In the genomic region with DNA sequence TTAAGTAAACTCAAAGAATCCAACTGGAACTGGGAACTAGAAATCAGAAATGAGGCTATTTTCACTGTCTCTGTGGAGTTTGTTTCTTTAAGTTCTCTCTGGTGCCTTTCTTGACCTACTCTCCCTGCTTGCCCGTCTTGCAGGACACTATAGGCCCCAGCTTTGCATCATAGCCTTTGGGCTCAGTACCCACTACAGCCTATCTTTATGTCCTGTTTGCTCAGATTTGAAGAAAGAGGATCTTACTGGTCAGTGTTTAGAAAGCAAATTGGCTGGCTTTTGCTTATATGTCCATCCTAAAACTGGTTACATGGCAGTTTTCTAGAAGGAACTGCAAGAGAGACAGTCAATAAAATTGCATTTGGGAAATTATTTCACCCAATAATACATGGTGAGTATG, we compare ENCODE assay signal across 14 cellular contexts.
"Had no signal": no experiment of that assay in that cellular context is flagged by ENCODE, and none has a peak within 500 bp of the region (broad histone marks: within the 10 kb centered on the region; RNA-seq: fewer than 3 reads in every experiment).

No MANE protein-coding gene starts in this region.

- H3K27ac Mint-ChIP-seq: activated naive CD8-positive, alpha-beta T cell; dendritic cell treated with granulocyte-macrophage colony-stimulating factor and Interleukin-4, amounts not matched to agents 40 ng/mL and 50 ng/mL, for 4 days; type B pancreatic cell had no signal

- H3K36me3 ChIP-seq: esophagus squamous epithelium, pancreas had no signal

- H3K9me3 Mint-ChIP-seq: dendritic cell treated with granulocyte-macrophage colony-stimulating factor and Interleukin-4, amounts not matched to agents 40 ng/mL and 50 ng/mL, for 4 days had no signal

- H3K4me3 Mint-ChIP-seq: activated naive CD8-positive, alpha-beta T cell; dendritic cell treated with granulocyte-macrophage colony-stimulating factor and Interleukin-4, amounts not matched to agents 40 ng/mL and 50 ng/mL, for 4 days; type B pancreatic cell had no signal

- H3K27me3 ChIP-seq: esophagus squamous epithelium, pancreas had no signal

- H3K27ac ChIP-seq: pancreas had no signal

- H3K9me3 ChIP-seq: esophagus squamous epithelium, pancreas, SK-N-SH had no signal

- ATAC-seq: stimulated activated naive CD8-positive, alpha-beta T cell treated with anti-CD3 and anti-CD28 coated beads, Interleukin-15, Interleukin-2, amounts not matched to agents 100 U/mL and 50 U/mL, for 24 hours had no signal

- DNase-seq: activated CD4-positive, alpha-beta T cell treated with anti-CD3 and anti-CD28 coated beads, Interleukin-2, amount 50 U/mL, for 1 hour; effector memory CD4-positive, alpha-beta T cell; esophagus squamous epithelium; midbrain; pancreas; SK-N-SH; stimulated activated CD4-positive, alpha-beta T cell treated with anti-CD3 and anti-CD28 coated beads, Interleukin-12 subunit alpha, Interleukin-12 subunit beta, amount 100 ng/mL, for 4 hours; stimulated activated CD4-positive, alpha-beta T cell treated with anti-CD3 and anti-CD28 coated beads, Interleukin-2, amount 100 ng/mL, for 24 hours; stimulated activated naive CD8-positive, alpha-beta T cell treated with anti-CD3 and anti-CD28 coated beads, Interleukin-15, Interleukin-2, amounts not matched to agents 100 U/mL and 50 U/mL, for 24 hours; T-helper 1 cell had no signal

- H3K36me3 Mint-ChIP-seq: type B pancreatic cell had no signal

- H3K4me3 ChIP-seq: esophagus squamous epithelium, lung, pancreas had no signal

- H3K4me1 ChIP-seq: esophagus squamous epithelium had no signal

- H3K27me3 Mint-ChIP-seq: activated naive CD8-positive, alpha-beta T cell; dendritic cell treated with granulocyte-macrophage colony-stimulating factor and Interleukin-4, amounts not matched to agents 40 ng/mL and 50 ng/mL, for 4 days; type B pancreatic cell had no signal
